Comparison of ENCODE assay signal across 1 cellular context in the genomic region with DNA sequence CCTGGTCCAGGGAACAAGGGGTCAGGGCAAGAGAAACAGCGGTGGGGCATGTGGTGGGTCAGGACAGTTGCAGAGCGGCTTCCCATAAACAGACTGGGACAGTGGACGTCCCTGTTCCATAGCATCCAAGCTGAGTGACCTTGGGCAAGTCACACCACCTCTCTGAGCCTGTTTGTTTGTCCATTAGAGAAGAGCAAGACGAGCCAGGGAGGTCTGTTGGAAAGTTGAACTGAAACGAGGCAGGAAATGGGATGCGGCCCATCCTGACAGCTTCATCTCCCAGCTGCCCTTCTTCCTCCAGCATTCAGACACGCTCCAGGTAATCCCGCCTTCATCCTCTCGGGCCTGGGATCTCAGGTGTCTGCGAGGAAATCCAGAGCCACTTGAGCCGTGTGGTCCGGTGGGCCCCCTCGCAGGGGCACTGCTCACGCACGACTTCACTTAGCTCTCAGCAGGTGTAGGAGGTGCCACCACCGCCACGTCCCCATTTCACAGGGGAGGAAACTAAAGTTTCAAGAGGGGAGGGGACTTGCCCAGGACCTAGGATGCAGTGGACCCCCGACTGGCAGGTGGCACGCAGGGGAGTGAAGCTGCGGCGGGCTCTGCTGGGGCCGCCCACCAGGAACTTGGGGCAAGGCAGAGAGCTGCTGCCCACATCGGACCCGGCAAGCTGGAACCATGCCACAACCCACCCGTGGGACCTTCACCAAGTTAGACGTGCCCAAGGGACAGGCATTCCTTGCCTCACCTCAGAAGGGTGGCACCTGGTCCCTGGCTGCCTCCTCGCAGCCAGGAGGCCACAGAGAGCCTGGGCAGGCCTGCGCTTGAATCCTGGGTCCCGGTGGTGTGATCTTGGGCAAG.
TF ChIP-seq lines count a peak whose summit lies in the region.

No MANE protein-coding gene starts in this region.

TF ChIP-seq in GM12878, 131 proteins besides CTCF, POLR2A, EP300 and RAD21:
- TF ChIP-seq SMAD1 (IDR thresholded peaks at IDR 0.05; ENCODE audit: low read depth, partially characterized antibody) (no peak), HDAC2 (IDR thresholded peaks at IDR 0.05) (no peak), NRF1 (conservative IDR thresholded peaks at IDR 0.05; ENCODE audit: low read depth, low read length) (no peak), IKZF1 (conservative IDR thresholded peaks at IDR 0.05) (no peak), NR2C2 (IDR thresholded peaks at IDR 0.05; ENCODE audit: borderline replicate concordance, control insufficient read depth, insufficient read length, low read depth) (no peak), MEF2A (IDR thresholded peaks at IDR 0.05; ENCODE audit: insufficient read depth, low read depth, low read length) (no peak), BACH1 (IDR thresholded peaks at IDR 0.05; ENCODE audit: borderline replicate concordance) (no peak), RBBP5 (conservative IDR thresholded peaks at IDR 0.05) (no peak), MEF2B (IDR thresholded peaks at IDR 0.05; ENCODE audit: partially characterized antibody, poor library complexity, severe bottlenecking) (no peak), NFYA (IDR thresholded peaks at IDR 0.05; ENCODE audit: borderline replicate concordance, low read depth, low read length) (no peak), ATF7 (IDR thresholded peaks at IDR 0.05; ENCODE audit: low read depth) (no peak), RCOR1 (conservative IDR thresholded peaks at IDR 0.05; ENCODE audit: low read depth, low read length) (no peak), CHD4 (IDR thresholded peaks at IDR 0.05) (no peak), RFX5 (IDR thresholded peaks at IDR 0.05; ENCODE audit: low read depth, low read length) (no peak)
- TF ChIP-seq, protein P1, sequence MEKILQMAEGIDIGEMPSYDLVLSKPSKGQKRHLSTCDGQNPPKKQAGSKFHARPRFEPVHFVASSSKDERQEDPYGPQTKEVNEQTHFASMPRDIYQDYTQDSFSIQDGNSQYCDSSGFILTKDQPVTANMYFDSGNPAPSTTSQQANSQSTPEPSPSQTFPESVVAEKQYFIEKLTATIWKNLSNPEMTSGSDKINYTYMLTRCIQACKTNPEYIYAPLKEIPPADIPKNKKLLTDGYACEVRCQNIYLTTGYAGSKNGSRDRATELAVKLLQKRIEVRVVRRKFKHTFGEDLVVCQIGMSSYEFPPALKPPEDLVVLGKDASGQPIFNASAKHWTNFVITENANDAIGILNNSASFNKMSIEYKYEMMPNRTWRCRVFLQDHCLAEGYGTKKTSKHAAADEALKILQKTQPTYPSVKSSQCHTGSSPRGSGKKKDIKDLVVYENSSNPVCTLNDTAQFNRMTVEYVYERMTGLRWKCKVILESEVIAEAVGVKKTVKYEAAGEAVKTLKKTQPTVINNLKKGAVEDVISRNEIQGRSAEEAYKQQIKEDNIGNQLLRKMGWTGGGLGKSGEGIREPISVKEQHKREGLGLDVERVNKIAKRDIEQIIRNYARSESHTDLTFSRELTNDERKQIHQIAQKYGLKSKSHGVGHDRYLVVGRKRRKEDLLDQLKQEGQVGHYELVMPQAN (conservative IDR thresholded peaks at IDR 0.05) = no peak
- TF ChIP-seq, protein P2, sequence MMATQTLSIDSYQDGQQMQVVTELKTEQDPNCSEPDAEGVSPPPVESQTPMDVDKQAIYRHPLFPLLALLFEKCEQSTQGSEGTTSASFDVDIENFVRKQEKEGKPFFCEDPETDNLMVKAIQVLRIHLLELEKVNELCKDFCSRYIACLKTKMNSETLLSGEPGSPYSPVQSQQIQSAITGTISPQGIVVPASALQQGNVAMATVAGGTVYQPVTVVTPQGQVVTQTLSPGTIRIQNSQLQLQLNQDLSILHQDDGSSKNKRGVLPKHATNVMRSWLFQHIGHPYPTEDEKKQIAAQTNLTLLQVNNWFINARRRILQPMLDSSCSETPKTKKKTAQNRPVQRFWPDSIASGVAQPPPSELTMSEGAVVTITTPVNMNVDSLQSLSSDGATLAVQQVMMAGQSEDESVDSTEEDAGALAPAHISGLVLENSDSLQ (IDR thresholded peaks at IDR 0.05) = no peak
- TF ChIP-seq, protein P3, sequence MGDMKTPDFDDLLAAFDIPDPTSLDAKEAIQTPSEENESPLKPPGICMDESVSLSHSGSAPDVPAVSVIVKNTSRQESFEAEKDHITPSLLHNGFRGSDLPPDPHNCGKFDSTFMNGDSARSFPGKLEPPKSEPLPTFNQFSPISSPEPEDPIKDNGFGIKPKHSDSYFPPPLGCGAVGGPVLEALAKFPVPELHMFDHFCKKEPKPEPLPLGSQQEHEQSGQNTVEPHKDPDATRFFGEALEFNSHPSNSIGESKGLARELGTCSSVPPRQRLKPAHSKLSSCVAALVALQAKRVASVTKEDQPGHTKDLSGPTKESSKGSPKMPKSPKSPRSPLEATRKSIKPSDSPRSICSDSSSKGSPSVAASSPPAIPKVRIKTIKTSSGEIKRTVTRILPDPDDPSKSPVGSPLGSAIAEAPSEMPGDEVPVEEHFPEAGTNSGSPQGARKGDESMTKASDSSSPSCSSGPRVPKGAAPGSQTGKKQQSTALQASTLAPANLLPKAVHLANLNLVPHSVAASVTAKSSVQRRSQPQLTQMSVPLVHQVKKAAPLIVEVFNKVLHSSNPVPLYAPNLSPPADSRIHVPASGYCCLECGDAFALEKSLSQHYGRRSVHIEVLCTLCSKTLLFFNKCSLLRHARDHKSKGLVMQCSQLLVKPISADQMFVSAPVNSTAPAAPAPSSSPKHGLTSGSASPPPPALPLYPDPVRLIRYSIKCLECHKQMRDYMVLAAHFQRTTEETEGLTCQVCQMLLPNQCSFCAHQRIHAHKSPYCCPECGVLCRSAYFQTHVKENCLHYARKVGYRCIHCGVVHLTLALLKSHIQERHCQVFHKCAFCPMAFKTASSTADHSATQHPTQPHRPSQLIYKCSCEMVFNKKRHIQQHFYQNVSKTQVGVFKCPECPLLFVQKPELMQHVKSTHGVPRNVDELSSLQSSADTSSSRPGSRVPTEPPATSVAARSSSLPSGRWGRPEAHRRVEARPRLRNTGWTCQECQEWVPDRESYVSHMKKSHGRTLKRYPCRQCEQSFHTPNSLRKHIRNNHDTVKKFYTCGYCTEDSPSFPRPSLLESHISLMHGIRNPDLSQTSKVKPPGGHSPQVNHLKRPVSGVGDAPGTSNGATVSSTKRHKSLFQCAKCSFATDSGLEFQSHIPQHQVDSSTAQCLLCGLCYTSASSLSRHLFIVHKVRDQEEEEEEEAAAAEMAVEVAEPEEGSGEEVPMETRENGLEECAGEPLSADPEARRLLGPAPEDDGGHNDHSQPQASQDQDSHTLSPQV (IDR thresholded peaks at IDR 0.05) = no peak
TF ChIP-seq in GM12878: peak in this region for 0.
